Comparison of ENCODE assay signal across 11 cellular contexts in genomic region chr1:15953294-15953771, GRCh38. TPM values are rescaled to one million over a fixed set of nuclear protein-coding genes. Genes with fewer than 3 reads are reported as not detected.
DNase-seq lines count a peak whose midpoint lies in the region; ATAC-seq and TF ChIP-seq lines count a peak whose summit lies in the region.
"Had no signal": no experiment of that assay in that cellular context is flagged by ENCODE, and none has a peak within 500 bp of the region (broad histone marks: within the 10 kb centered on the region; RNA-seq: fewer than 3 reads in every experiment).

No MANE protein-coding gene starts in this region.

- ATAC-seq in gastroesophageal sphincter (no peak), thoracic aorta (ENCODE audit: insufficient number of reproducible peaks, low FRiP score, low read depth) (no peak)
- ATAC-seq: GM12878 had no signal

- no peak for TF ChIP-seq POLR2A in gastroesophageal sphincter (IDR thresholded peaks at IDR 0.05)

- no peaks in the 10 kb centered on the region for H3K27me3 ChIP-seq in gastroesophageal sphincter
- no peaks in the 10 kb centered on the region for H3K27me3 ChIP-seq in thoracic aorta (replicated peaks; ENCODE audit: insufficient read depth)

- H3K9me3 ChIP-seq in gastroesophageal sphincter (no peaks in the 10 kb centered on the region), thoracic aorta (no peaks in the 10 kb centered on the region)

- peak overlapping the region; percentile 17 for H3K4me3 Mint-ChIP-seq in activated T-helper 1 cell treated with anti-CD3 and anti-CD28 coated beads, Interleukin-12 subunit alpha, Interleukin-12 subunit beta, Interleukin-2, Interleukin-4 antibody, amounts not matched to agents 30 ng/mL and 10 ng/mL and 1 ng/mL, durations not matched to agents 14 hours and 24 hours and 36 hours

- H3K4me1 Mint-ChIP-seq in activated T-helper 1 cell treated with anti-CD3 and anti-CD28 coated beads, Interleukin-12 subunit alpha, Interleukin-12 subunit beta, Interleukin-2, Interleukin-4 antibody, amounts not matched to agents 30 ng/mL and 10 ng/mL and 1 ng/mL, durations not matched to agents 14 hours and 24 hours and 36 hours (ENCODE audit: low read depth): peaks cover 96% of the 10 kb centered on the region

- TF ChIP-seq CTCF in gastroesophageal sphincter (IDR thresholded peaks at IDR 0.05) (no peak), thoracic aorta (IDR thresholded peaks at IDR 0.05) (no peak)

- H3K36me3 Mint-ChIP-seq in activated T-helper 1 cell treated with anti-CD3 and anti-CD28 coated beads, Interleukin-12 subunit alpha, Interleukin-12 subunit beta, Interleukin-2, Interleukin-4 antibody, amounts not matched to agents 30 ng/mL and 10 ng/mL and 1 ng/mL, durations not matched to agents 14 hours and 24 hours and 36 hours (ENCODE audit: low read depth): peaks cover 54% of the 10 kb centered on the region

- H3K4me3 ChIP-seq in gastroesophageal sphincter (no peak overlapping the region), thoracic aorta (no peak overlapping the region)
- H3K4me3 ChIP-seq: GM12878 had no signal

- no peak for TF ChIP-seq EP300 in gastroesophageal sphincter (IDR thresholded peaks at IDR 0.05)

- peak overlapping the region; percentile 67 for H3K27ac Mint-ChIP-seq in activated T-helper 1 cell treated with anti-CD3 and anti-CD28 coated beads, Interleukin-12 subunit alpha, Interleukin-12 subunit beta, Interleukin-2, Interleukin-4 antibody, amounts not matched to agents 30 ng/mL and 10 ng/mL and 1 ng/mL, durations not matched to agents 14 hours and 24 hours and 36 hours

- intact Hi-C loops in activated T-helper 1 cell treated with anti-CD3 and anti-CD28 coated beads, Interleukin-12 subunit alpha, Interleukin-12 subunit beta, Interleukin-2, Interleukin-4 antibody, amounts not matched to agents 30 ng/mL and 10 ng/mL and 1 ng/mL, durations not matched to agents 14 hours and 24 hours and 36 hours (cut with micrococcal nuclease): loop anchor here (2.0 kb wide), 1 partner anchor 53 kb away; no protein-coding TSS in a partner anchor

- H3K4me1 ChIP-seq in gastroesophageal sphincter (peaks cover 13 to 96% (median 39%) of the 10 kb centered on the region in 3 donors), thoracic aorta (ENCODE audit: control insufficient read depth in 1 of 2, low read depth in 2 of 2) (peaks cover 59 to 92% of the 10 kb centered on the region in 2 donors)

- no peaks in the 10 kb centered on the region for H3K9me3 Mint-ChIP-seq in activated T-helper 1 cell treated with anti-CD3 and anti-CD28 coated beads, Interleukin-12 subunit alpha, Interleukin-12 subunit beta, Interleukin-2, Interleukin-4 antibody, amounts not matched to agents 30 ng/mL and 10 ng/mL and 1 ng/mL, durations not matched to agents 14 hours and 24 hours and 36 hours
- H3K9me3 Mint-ChIP-seq: naive B cell had no signal

- H3K27ac ChIP-seq in gastroesophageal sphincter: peak overlapping the region in 3 of 4 donors; percentile 30 to 94 (median 89)
- peak overlapping the region; percentile 98 to 99 for H3K27ac ChIP-seq in thoracic aorta

- H3K36me3 ChIP-seq in gastroesophageal sphincter: peaks cover 0 to 7% of the 10 kb centered on the region in 2 donors
- H3K36me3 ChIP-seq in thoracic aorta: no peaks in the 10 kb centered on the region

- 24% methylated on average over 3 of the region's 11 CpGs; no CpG with 5 or more reads in 1 of the 2 donors for WGBS in gastroesophageal sphincter (ENCODE audit: low coverage in 1 of 2), 2 donors

- H3K27me3 Mint-ChIP-seq in activated T-helper 1 cell treated with anti-CD3 and anti-CD28 coated beads, Interleukin-12 subunit alpha, Interleukin-12 subunit beta, Interleukin-2, Interleukin-4 antibody, amounts not matched to agents 30 ng/mL and 10 ng/mL and 1 ng/mL, durations not matched to agents 14 hours and 24 hours and 36 hours (ENCODE audit: insufficient read depth): no peaks in the 10 kb centered on the region
- H3K27me3 Mint-ChIP-seq: naive B cell had no signal

- DNase-seq in activated T-cell treated with anti-CD3 and anti-CD28 coated beads, Interleukin-2, amount 50 U/mL, for 1 hour: peak; percentile 16
- no peak for DNase-seq in activated T-cell treated with anti-CD3 and anti-CD28 coated beads, Interleukin-2, amount 50 U/mL, for 48 hours
- DNase-seq in activated T-helper 1 cell treated with anti-CD3 and anti-CD28 coated beads, Interleukin-12 subunit alpha, Interleukin-12 subunit beta, Interleukin-2, Interleukin-4 antibody, amounts not matched to agents 30 ng/mL and 10 ng/mL and 1 ng/mL, durations not matched to agents 14 hours and 24 hours and 36 hours (ENCODE audit: low spot score): no peak
- DNase-seq in thoracic aorta (ENCODE audit: low spot score) (no peak), iPS-NIHi7 (ENCODE audit: extremely low spot score) (no peak), NCI-H1105 (lab: John Stamatoyannopoulos, UW) (no peak), retina (no peak)
- DNase-seq: naive B cell, NCI-H1694 had no signal

RNA-seq across cellular contexts. Expression of gene ZBTB17, which starts 22.6 kb away (rescaled TPM):
- total RNA-seq in activated T-helper 1 cell treated with anti-CD3 and anti-CD28 coated beads, Interleukin-12 subunit alpha, Interleukin-12 subunit beta, Interleukin-2, Interleukin-4 antibody, amounts not matched to agents 30 ng/mL and 10 ng/mL and 1 ng/mL, durations not matched to agents 14 hours and 24 hours and 36 hours: 62.6 and 68.8 TPM in 2 replicates
- total RNA-seq in gastroesophageal sphincter (10 to 100 TPM; 24.0 to 65.7 (median 29.0) TPM), thoracic aorta (10 to 100 TPM; 42.9 to 46.5 TPM)

RNA-seq across cellular contexts. Expression of gene SRARP, which starts 50.7 kb away (rescaled TPM):
- total RNA-seq in activated T-helper 1 cell treated with anti-CD3 and anti-CD28 coated beads, Interleukin-12 subunit alpha, Interleukin-12 subunit beta, Interleukin-2, Interleukin-4 antibody, amounts not matched to agents 30 ng/mL and 10 ng/mL and 1 ng/mL, durations not matched to agents 14 hours and 24 hours and 36 hours: not detected in 2 replicates
- not detected for total RNA-seq in gastroesophageal sphincter
- total RNA-seq in thoracic aorta: not detected
- total RNA-seq: GM12878 had no signal
